ENCODE assay signal across 21 cellular contexts in the genomic region with DNA sequence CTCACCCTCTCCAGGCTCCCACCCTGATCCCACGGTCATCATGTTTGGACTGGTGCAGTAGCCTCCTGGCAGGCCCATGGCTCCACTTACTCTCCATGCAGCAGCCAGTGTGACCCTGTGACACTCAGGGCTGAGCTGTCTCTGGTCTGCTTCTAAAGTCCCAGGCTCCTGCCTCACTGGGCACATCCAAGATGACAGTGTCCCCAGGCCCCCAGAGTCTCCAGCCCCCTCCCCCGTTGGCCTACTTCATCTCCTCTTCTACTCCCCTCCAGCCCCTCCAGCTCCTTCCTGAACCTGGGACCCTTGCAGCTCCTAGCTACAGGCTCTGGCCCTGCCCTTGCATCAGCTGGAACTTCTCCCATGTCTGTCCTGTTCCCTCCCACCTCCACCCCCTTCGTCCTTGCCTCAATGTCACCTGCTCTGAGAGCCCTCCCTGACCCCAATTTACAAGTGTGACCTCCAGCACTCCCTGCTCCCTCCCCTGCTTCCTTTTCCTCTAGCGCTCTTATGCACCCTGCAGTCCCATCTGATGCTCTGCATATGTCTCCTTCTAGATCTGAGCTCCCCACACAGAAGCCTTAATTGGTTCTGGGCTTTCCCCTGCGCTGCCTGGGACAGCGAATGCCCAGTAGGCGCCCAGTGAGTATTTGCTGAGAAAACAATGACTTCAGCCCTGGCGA.
"Had no signal": no experiment of that assay in that cellular context is flagged by ENCODE, and none has a peak within 500 bp of the region (broad histone marks: within the 10 kb centered on the region; RNA-seq: fewer than 3 reads in every experiment).

No MANE protein-coding gene starts in this region.

- ATAC-seq: activated CD8-positive, alpha-beta T cell treated with anti-CD3 and anti-CD28 coated beads for 36 hours; activated naive CD4-positive, alpha-beta T cell treated with anti-CD3 and anti-CD28 coated beads, Interleukin-2, amount 50 U/mL, for 72 hours; activated T-cell treated with anti-CD3 and anti-CD28 coated beads, Interleukin-2, amount 50 U/mL, for 72 hours; esophagus mucosa; gastroesophageal sphincter; heart left ventricle; left ventricle myocardium superior; naive thymus-derived CD4-positive, alpha-beta T cell; stimulated activated naive CD8-positive, alpha-beta T cell treated with anti-CD3 and anti-CD28 coated beads, Interleukin-15, amount 100 ng/mL, for 72 hours had no signal

- H3K9me3 ChIP-seq: adrenal gland, suprapubic skin had no signal

- DNase-seq: activated B cell treated with CpG ODN at 0.5 μM for 24 hours; activated CD4-positive, alpha-beta T cell treated with anti-CD3 and anti-CD28 coated beads for 4 hours; activated CD8-positive, alpha-beta T cell treated with anti-CD3 and anti-CD28 coated beads for 36 hours; activated gamma-delta T cell treated with Interleukin-2 at 50 U/mL for 16 hours; activated T-cell treated with anti-CD3 and anti-CD28 coated beads, Interleukin-2, amount 50 U/mL, for 72 hours; adrenal gland; effector CD4-positive, alpha-beta T cell; heart left ventricle; kidney glomerular epithelial cell; left ventricle myocardium superior; mesenchymal stem cell; naive thymus-derived CD4-positive, alpha-beta T cell; posterior cingulate gyrus; stimulated activated CD4-positive, alpha-beta T cell treated with anti-CD3 and anti-CD28 coated beads, Interleukin-2, amount 100 ng/mL, for 24 hours; stimulated activated naive CD8-positive, alpha-beta T cell treated with anti-CD3 and anti-CD28 coated beads, Interleukin-15, amount 100 ng/mL, for 72 hours; transverse colon had no signal

- H3K4me3 ChIP-seq: adrenal gland, breast epithelium, gastroesophageal sphincter, heart left ventricle, suprapubic skin, transverse colon had no signal

- H3K27me3 ChIP-seq: adrenal gland, breast epithelium had no signal

- H3K36me3 ChIP-seq: adrenal gland, breast epithelium, gastroesophageal sphincter, heart left ventricle, suprapubic skin, transverse colon had no signal

- H3K27ac ChIP-seq: adrenal gland, breast epithelium, gastroesophageal sphincter, heart left ventricle, suprapubic skin, transverse colon had no signal

- H3K4me1 ChIP-seq: adrenal gland, breast epithelium, gastroesophageal sphincter, heart left ventricle, suprapubic skin, transverse colon had no signal
